In genomic region chr14:21258194-21258888, GRCh38 we compare ENCODE assay signal across 1 cellular context.
TF ChIP-seq lines count a peak whose summit lies in the region.

No MANE protein-coding gene starts in this region.

TF ChIP-seq in H1, 55 proteins besides CTCF, POLR2A, EP300 and RAD21:
- TF ChIP-seq NANOG (IDR thresholded peaks at IDR 0.05; ENCODE audit: insufficient read depth, low read depth, low read length, poor library complexity, severe bottlenecking), result no peak
- TF ChIP-seq SRF (IDR thresholded peaks at IDR 0.05; ENCODE audit: low read depth, low read length), result no peak
- no peak for TF ChIP-seq SP2 (IDR thresholded peaks at IDR 0.05; ENCODE audit: low read length)
- no peak for TF ChIP-seq MAFK (IDR thresholded peaks at IDR 0.05; ENCODE audit: low read depth, low read length)
- TF ChIP-seq KDM1A (IDR thresholded peaks at IDR 0.05; ENCODE audit: borderline replicate concordance, low read length), result no peak
- no peak for TF ChIP-seq ASH2L (IDR thresholded peaks at IDR 0.05; ENCODE audit: low read length)
- no peak for TF ChIP-seq JUND (IDR thresholded peaks at IDR 0.05; ENCODE audit: low read length)
- TF ChIP-seq CTBP2 (IDR thresholded peaks at IDR 0.05; ENCODE audit: borderline replicate concordance, insufficient read depth, insufficient read length, low read length), result no peak
